ENCODE assay signal across 19 cellular contexts in genomic region chr3:171498921-171499320, GRCh38. TPM values are rescaled to one million over a fixed set of nuclear protein-coding genes. Genes with fewer than 3 reads are reported as not detected.
DNase-seq lines count a peak whose midpoint lies in the region; ATAC-seq, FAIRE-seq and TF ChIP-seq lines count a peak whose summit lies in the region.
"Had no signal": no experiment of that assay in that cellular context is flagged by ENCODE, and none has a peak within 500 bp of the region (broad histone marks: within the 10 kb centered on the region; RNA-seq: fewer than 3 reads in every experiment).

No MANE protein-coding gene starts in this region.

- no peak for ATAC-seq in WTC11
- ATAC-seq: A549 had no signal

- CTCF ChIA-PET in WTC11 (lab: Charles Lee) = interaction anchor here (0.6 to 1.4 kb wide), 2 partner anchors 9 to 22 kb away, joined by 3 read pairs; no protein-coding TSS in a partner anchor

- H3K9me3 Mint-ChIP-seq in WTC11 (no peaks in the 10 kb centered on the region; the same call in 1 of the 2 replicates), neural crest cell (no peaks in the 10 kb centered on the region), CD14-positive monocyte (peaks cover 0 to 1% (median 0%) of the 10 kb centered on the region in 7 donors)
- H3K9me3 Mint-ChIP-seq: CD4-positive, alpha-beta memory T cell; HFFc6; IgD-negative memory B cell had no signal

- DNase-seq in LNCaP clone FGC (ENCODE audit: low read depth) (peak; percentile 14), WTC11 (ENCODE audit: low spot score) (no peak), neural crest cell (ENCODE audit: low read depth, low spot score) (no peak), GM19239 (ENCODE audit: insufficient read length, low spot score) (no peak), activated T-cell treated with anti-CD3 and anti-CD28 coated beads for 4 hours (no peak), CD14-positive monocyte (ENCODE audit: low spot score) (no peak), kidney tubule cell (ENCODE audit: low spot score) (no peak)
- DNase-seq: AML-193; CD4-positive, alpha-beta memory T cell; DMS153; DMS79; GDM1; HFFc6; KG1 had no signal

- TF ChIP-seq CTCF in LNCaP clone FGC (IDR thresholded peaks at IDR 0.05; ENCODE audit: control insufficient read depth, extremely low read depth, insufficient read depth) = no peak
- no peak for TF ChIP-seq CTCF in WTC11 (IDR thresholded peaks at IDR 0.05)
- no peak for TF ChIP-seq CTCF in neural crest cell (conservative IDR thresholded peaks at IDR 0.05)
- TF ChIP-seq CTCF in CD14-positive monocyte (IDR thresholded peaks at IDR 0.05) = no peak

- H3K4me3 Mint-ChIP-seq in WTC11 = no peak overlapping the region
- H3K4me3 Mint-ChIP-seq in neural crest cell = no peak overlapping the region
- H3K4me3 Mint-ChIP-seq in CD14-positive monocyte = no peak overlapping the region
- H3K4me3 Mint-ChIP-seq: HFFc6, IgD-negative memory B cell had no signal

- POLR2A ChIA-PET in WTC11 (lab: Charles Lee) = no interaction called here

- H3K36me3 Mint-ChIP-seq in WTC11 (no peaks in the 10 kb centered on the region), neural crest cell (ENCODE audit: low read depth) (no peaks in the 10 kb centered on the region), CD14-positive monocyte (no peaks in the 10 kb centered on the region)
- H3K36me3 Mint-ChIP-seq: IgD-negative memory B cell had no signal

- FAIRE-seq in GM19239 (lab: Jason Lieb, UNC) = no peak
- FAIRE-seq: A549, GM12892, HTR-8/SVneo had no signal

- H3K27me3 Mint-ChIP-seq in WTC11 (ENCODE audit: low read depth) = no peaks in the 10 kb centered on the region
- no peaks in the 10 kb centered on the region for H3K27me3 Mint-ChIP-seq in neural crest cell (ENCODE audit: low read depth)
- H3K27me3 Mint-ChIP-seq in CD14-positive monocyte (ENCODE audit: low read depth in 3 of 3) = no peaks in the 10 kb centered on the region
- H3K27me3 Mint-ChIP-seq: CD4-positive, alpha-beta memory T cell; IgD-negative memory B cell had no signal

- intact Hi-C loops in CD14-positive monocyte (cut with micrococcal nuclease) = no loop called here

- H3K27ac Mint-ChIP-seq in WTC11 = peak overlapping the region; percentile 15; the same call in 1 of the 2 replicates
- H3K27ac Mint-ChIP-seq in neural crest cell (ENCODE audit: unreplicated experiment) = peak overlapping the region; percentile 84
- H3K27ac Mint-ChIP-seq in CD14-positive monocyte = no peak overlapping the region
- H3K27ac Mint-ChIP-seq: HFFc6 had no signal

- H3K4me3 ChIP-seq in LNCaP clone FGC (ENCODE audit: low read depth, low read length) = no peak overlapping the region
- H3K4me3 ChIP-seq: A549, HAP-1 had no signal

- H3K4me1 Mint-ChIP-seq in WTC11 = peaks cover 22% of the 10 kb centered on the region
- H3K4me1 Mint-ChIP-seq in neural crest cell = peaks cover 12% of the 10 kb centered on the region
- no peaks in the 10 kb centered on the region for H3K4me1 Mint-ChIP-seq in CD14-positive monocyte
- H3K4me1 Mint-ChIP-seq: IgD-negative memory B cell had no signal

TF ChIP-seq in WTC11, 78 proteins besides CTCF, POLR2A, EP300 and RAD21 (continues in another document):
- TF ChIP-seq FOXP1 (CRISPR knock-in tag; IDR thresholded peaks at IDR 0.05; ENCODE audit: borderline replicate concordance) = no peak
- no peak for TF ChIP-seq FOXJ3 (CRISPR knock-in tag; IDR thresholded peaks at IDR 0.05; ENCODE audit: borderline replicate concordance)
- TF ChIP-seq ZNF396 (CRISPR knock-in tag; IDR thresholded peaks at IDR 0.05; ENCODE audit: borderline replicate concordance) = no peak
- no peak for TF ChIP-seq OVOL2 (CRISPR knock-in tag; IDR thresholded peaks at IDR 0.05; ENCODE audit: borderline replicate concordance)
- no peak for TF ChIP-seq CREM (CRISPR knock-in tag; IDR thresholded peaks at IDR 0.05)
- TF ChIP-seq ZBTB21 (CRISPR knock-in tag; IDR thresholded peaks at IDR 0.05; ENCODE audit: borderline replicate concordance) = no peak
- TF ChIP-seq NR2C2 (CRISPR knock-in tag; IDR thresholded peaks at IDR 0.05) = no peak
- no peak for TF ChIP-seq PREB (CRISPR knock-in tag; IDR thresholded peaks at IDR 0.05; ENCODE audit: borderline replicate concordance)
- no peak for TF ChIP-seq NR1H2 (CRISPR knock-in tag; IDR thresholded peaks at IDR 0.05)
- TF ChIP-seq ARID4B (CRISPR knock-in tag; IDR thresholded peaks at IDR 0.05; ENCODE audit: borderline replicate concordance) = no peak
- TF ChIP-seq SOX15 (CRISPR knock-in tag; IDR thresholded peaks at IDR 0.05) = no peak
- no peak for TF ChIP-seq GRHL2 (CRISPR knock-in tag; IDR thresholded peaks at IDR 0.05; ENCODE audit: insufficient replicate concordance, severe bottlenecking)
- no peak for TF ChIP-seq CDX4 (CRISPR knock-in tag; IDR thresholded peaks at IDR 0.05; ENCODE audit: borderline replicate concordance)
- TF ChIP-seq SMAD3 (CRISPR knock-in tag; IDR thresholded peaks at IDR 0.05; ENCODE audit: borderline replicate concordance) = no peak
- no peak for TF ChIP-seq SP1 (CRISPR knock-in tag; conservative IDR thresholded peaks at IDR 0.05)
- no peak for TF ChIP-seq HMGXB4 (CRISPR knock-in tag; IDR thresholded peaks at IDR 0.05)
- no peak for TF ChIP-seq ATF1 (CRISPR knock-in tag; IDR thresholded peaks at IDR 0.05)
- no peak for TF ChIP-seq ZNF263 (CRISPR knock-in tag; IDR thresholded peaks at IDR 0.05; ENCODE audit: low read depth)
- no peak for TF ChIP-seq MXD4 (CRISPR knock-in tag; IDR thresholded peaks at IDR 0.05; ENCODE audit: borderline replicate concordance)

RNA-seq across cellular contexts. Expression of gene TNIK, which starts 38.7 kb away (rescaled TPM):
- 50.3 to 53.0 TPM (median 51.9 TPM) in 3 replicates for total RNA-seq in WTC11 (2021)
- 32.3 and 39.0 TPM in 2 replicates for total RNA-seq in neural crest cell
- under 1 TPM; 0.36 to 0.75 TPM for polyA plus RNA-seq in CD14-positive monocyte

Comparison
In these comparisons a context has a peak if more than half of its experiments do, and no peak if none do; other contexts are left out.
1. H3K27ac Mint-ChIP-seq: peak in WTC11 (single experiment) and neural crest cell (single experiment); none in CD14-positive monocyte (0 of 7).